ENCODE assay signal across 12 cellular contexts in genomic region chr11:19508166-19508565, GRCh38.
DNase-seq lines count a peak whose midpoint lies in the region; ATAC-seq, FAIRE-seq and TF ChIP-seq lines count a peak whose summit lies in the region.
"Had no signal": no experiment of that assay in that cellular context is flagged by ENCODE, and none has a peak within 500 bp of the region (broad histone marks: within the 10 kb centered on the region; RNA-seq: fewer than 3 reads in every experiment).

No MANE protein-coding gene starts in this region.

- H3K4me1 ChIP-seq in A549 (peaks cover 24% of the 10 kb centered on the region), body of pancreas (no peaks in the 10 kb centered on the region)

- 59% methylated on average over 2 of the region's 2 CpGs for WGBS in A549 (ENCODE audit: missing lambda C conversion rate)
- 70 to 80% methylated on average over 2 of the region's 2 CpGs for WGBS in body of pancreas, 2 donors

- H3K36me3 ChIP-seq in body of pancreas (replicated peaks in 1 of 2; ENCODE audit: insufficient read depth in 1 of 2, low read depth in 2 of 2), result no peaks in the 10 kb centered on the region
- H3K36me3 ChIP-seq: gastrocnemius medialis had no signal

- H3K27me3 ChIP-seq in body of pancreas, result no peaks in the 10 kb centered on the region

- POLR2A ChIA-PET in A549 (lab: Yijun Ruan, JAX), result no interaction called here

- TF ChIP-seq POLR2A in A549 (IDR thresholded peaks at IDR 0.05; ENCODE audit: low read length) (no peak), body of pancreas (IDR thresholded peaks at IDR 0.05) (no peak)

- peak; percentile 67 to 74 for DNase-seq in A549 (ENCODE audit: low read depth in 1 of 2, low spot score in 1 of 2)
- peak; percentile 44 for DNase-seq in HT-29 (ENCODE audit: low spot score)
- DNase-seq in body of pancreas, result no peak
- peak; percentile 50 for DNase-seq in kidney tubule cell (ENCODE audit: low spot score)
- no peak for DNase-seq in NCI-H524 (lab: John Stamatoyannopoulos, UW)
- DNase-seq in glomerular visceral epithelial cell (ENCODE audit: extremely low spot score), result no peak
- DNase-seq in stimulated activated naive CD4-positive, alpha-beta T cell (lab: John Stamatoyannopoulos, UW), result no peak
- DNase-seq: gastrocnemius medialis, NCI-H1105, NCI-H446 treated with DMSO at 0.1 percent for 48 hours had no signal

- TF ChIP-seq CTCF in A549 (IDR thresholded peaks at IDR 0.05), result no peak
- TF ChIP-seq CTCF in body of pancreas (IDR thresholded peaks at IDR 0.05), result no peak

- H3K4me3 ChIP-seq in A549 (no peak overlapping the region), body of pancreas (no peak overlapping the region)
- H3K4me3 ChIP-seq: gastrocnemius medialis had no signal

- FAIRE-seq in A549 (lab: Jason Lieb, UNC), result no peak

- H3K9me3 ChIP-seq in A549, result no peaks in the 10 kb centered on the region
- H3K9me3 ChIP-seq in body of pancreas, result no peaks in the 10 kb centered on the region
- H3K9me3 ChIP-seq: gastrocnemius medialis had no signal

- no peak for TF ChIP-seq EP300 in A549 (IDR thresholded peaks at IDR 0.05)

- peak overlapping the region; percentile 53 for H3K4me2 ChIP-seq in A549

- TF ChIP-seq RAD21 in A549 (conservative IDR thresholded peaks at IDR 0.05 in 1 of 2, IDR thresholded peaks at IDR 0.05 in 1 of 2), result no peak; a peak in 1 of 5 replicates

- H3K27ac ChIP-seq in A549, result peak overlapping the region; percentile 27 to 65; a peak in 5 of 6 replicates
- no peak overlapping the region for H3K27ac ChIP-seq in body of pancreas
- H3K27ac ChIP-seq: gastrocnemius medialis, VCaP had no signal

- peak; percentile 88 to 96; a peak in 5 of 6 replicates for ATAC-seq in A549
- peak; percentile 42 for ATAC-seq in body of pancreas
- ATAC-seq in HG03520 (IDR thresholded peaks at IDR 0.05; ENCODE audit: unreplicated experiment), result no peak

- intact Hi-C loops in body of pancreas (cut with DNase I), result no loop called here

- CTCF ChIA-PET in A549 (lab: Yijun Ruan, JAX), result no interaction called here

TF ChIP-seq in A549, 52 proteins besides CTCF, POLR2A, EP300 and RAD21:
- peak; percentile 50; the same call in 1 of the 2 replicates for TF ChIP-seq GATA3 (IDR thresholded peaks at IDR 0.05; ENCODE audit: borderline replicate concordance)
- no peak for TF ChIP-seq NR3C1 (IDR thresholded peaks at IDR 0.05)
- TF ChIP-seq HMGXB4 (CRISPR knock-in tag; IDR thresholded peaks at IDR 0.05; ENCODE audit: borderline replicate concordance), result no peak
- TF ChIP-seq PHF8 (IDR thresholded peaks at IDR 0.05; ENCODE audit: borderline replicate concordance, low read depth), result no peak
- TF ChIP-seq ZC3H11A (IDR thresholded peaks at IDR 0.05), result no peak
- no peak for TF ChIP-seq REST (IDR thresholded peaks at IDR 0.05)
- no peak for TF ChIP-seq ATOH8 (CRISPR knock-in tag; IDR thresholded peaks at IDR 0.05; ENCODE audit: low read depth)
- no peak for TF ChIP-seq FOSB (CRISPR knock-in tag; IDR thresholded peaks at IDR 0.05)
- no peak for TF ChIP-seq CBX8 (IDR thresholded peaks at IDR 0.05)
- TF ChIP-seq, protein P1, sequence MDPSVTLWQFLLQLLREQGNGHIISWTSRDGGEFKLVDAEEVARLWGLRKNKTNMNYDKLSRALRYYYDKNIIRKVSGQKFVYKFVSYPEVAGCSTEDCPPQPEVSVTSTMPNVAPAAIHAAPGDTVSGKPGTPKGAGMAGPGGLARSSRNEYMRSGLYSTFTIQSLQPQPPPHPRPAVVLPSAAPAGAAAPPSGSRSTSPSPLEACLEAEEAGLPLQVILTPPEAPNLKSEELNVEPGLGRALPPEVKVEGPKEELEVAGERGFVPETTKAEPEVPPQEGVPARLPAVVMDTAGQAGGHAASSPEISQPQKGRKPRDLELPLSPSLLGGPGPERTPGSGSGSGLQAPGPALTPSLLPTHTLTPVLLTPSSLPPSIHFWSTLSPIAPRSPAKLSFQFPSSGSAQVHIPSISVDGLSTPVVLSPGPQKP (IDR thresholded peaks at IDR 0.05; ENCODE audit: low read depth, low read length), result no peak
- no peak for TF ChIP-seq NPAS2 (CRISPR knock-in tag; IDR thresholded peaks at IDR 0.05; ENCODE audit: borderline replicate concordance)
- TF ChIP-seq JUN (IDR thresholded peaks at IDR 0.05), result peak in 1 of 2 experiments; percentile 48; a peak in 2 of 5 replicates
- TF ChIP-seq ESRRA (IDR thresholded peaks at IDR 0.05; ENCODE audit: borderline replicate concordance, low read length), result no peak
- TF ChIP-seq HDAC2 (IDR thresholded peaks at IDR 0.05), result no peak
- TF ChIP-seq CHD4 (IDR thresholded peaks at IDR 0.05; ENCODE audit: borderline replicate concordance), result no peak
- TF ChIP-seq JUNB (IDR thresholded peaks at IDR 0.05), result peak; percentile 83
- TF ChIP-seq, protein P2, sequence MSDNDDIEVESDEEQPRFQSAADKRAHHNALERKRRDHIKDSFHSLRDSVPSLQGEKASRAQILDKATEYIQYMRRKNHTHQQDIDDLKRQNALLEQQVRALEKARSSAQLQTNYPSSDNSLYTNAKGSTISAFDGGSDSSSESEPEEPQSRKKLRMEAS (IDR thresholded peaks at IDR 0.05), result peak; percentile 45; the same call in 1 of the 2 replicates
- peak; percentile 89 for TF ChIP-seq FOSL2 (IDR thresholded peaks at IDR 0.05)
- TF ChIP-seq FOSL2 (CRISPR knock-in tag; IDR thresholded peaks at IDR 0.05), result peak; percentile 84
- TF ChIP-seq CEBPB (IDR thresholded peaks at IDR 0.05), result peak in 1 of 2 experiments; percentile 71; a peak in 2 of 4 replicates
TF ChIP-seq in A549: peak in this region for 6.

Comparison
In these comparisons a context has a peak if more than half of its experiments do, and no peak if none do; other contexts are left out.
1. DNase-seq: peak in A549 (2 of 2), HT-29 (single experiment) and kidney tubule cell (single experiment); none in body of pancreas (0 of 4), NCI-H524 (0 of 2), glomerular visceral epithelial cell (single experiment) and stimulated activated naive CD4-positive, alpha-beta T cell (0 of 6).
2. H3K27ac ChIP-seq: peak in A549 (2 of 2); none in body of pancreas (0 of 4).